8 cellular contexts compared by ENCODE assay signal in genomic region chr16:79769320-79770243, GRCh38.
DNase-seq lines count a peak whose midpoint lies in the region; ATAC-seq and FAIRE-seq lines count a peak whose summit lies in the region.

No MANE protein-coding gene starts in this region.

- H3K36me3 ChIP-seq in HAP-1 (replicated peaks) (no peaks in the 10 kb centered on the region), small intestine (ENCODE audit: control insufficient read depth in 2 of 2, insufficient read depth in 2 of 2, low read length in 2 of 2) (no peaks in the 10 kb centered on the region)

- peak overlapping the region; percentile 87 to 91 for H3K27ac ChIP-seq in small intestine (ENCODE audit: low read depth in 1 of 2, low read length in 1 of 2)

- DNase-seq in HAP-1 (ENCODE audit: low spot score in 2 of 2) (no peak), small intestine (peak; percentile 13), HT-29 (ENCODE audit: low spot score) (no peak)
- no peak for DNase-seq in activated T-helper 1 cell treated with anti-CD3 and anti-CD28 coated beads, Interleukin-12 subunit alpha, Interleukin-12 subunit beta, Interleukin-2, Interleukin-4 antibody, amounts not matched to agents 30 ng/mL and 10 ng/mL and 1 ng/mL, durations not matched to agents 14 hours and 24 hours and 36 hours (ENCODE audit: low spot score)

- H3K4me3 Mint-ChIP-seq in activated T-helper 1 cell treated with anti-CD3 and anti-CD28 coated beads, Interleukin-12 subunit alpha, Interleukin-12 subunit beta, Interleukin-2, Interleukin-4 antibody, amounts not matched to agents 30 ng/mL and 10 ng/mL and 1 ng/mL, durations not matched to agents 14 hours and 24 hours and 36 hours: peak overlapping the region; percentile 86

- FAIRE-seq in small intestine (lab: Jason Lieb, UNC): no peak

- in situ Hi-C loops in HAP-1 (cut with MboI; ENCODE audit: low sequenced_read_pairs): loop anchor here (25.0 kb wide), 1 partner anchor 318 kb away; no protein-coding TSS in a partner anchor

- no peaks in the 10 kb centered on the region for H3K27me3 Mint-ChIP-seq in activated T-helper 1 cell treated with anti-CD3 and anti-CD28 coated beads, Interleukin-12 subunit alpha, Interleukin-12 subunit beta, Interleukin-2, Interleukin-4 antibody, amounts not matched to agents 30 ng/mL and 10 ng/mL and 1 ng/mL, durations not matched to agents 14 hours and 24 hours and 36 hours (ENCODE audit: insufficient read depth)

- no peaks in the 10 kb centered on the region for H3K9me3 Mint-ChIP-seq in activated T-helper 1 cell treated with anti-CD3 and anti-CD28 coated beads, Interleukin-12 subunit alpha, Interleukin-12 subunit beta, Interleukin-2, Interleukin-4 antibody, amounts not matched to agents 30 ng/mL and 10 ng/mL and 1 ng/mL, durations not matched to agents 14 hours and 24 hours and 36 hours

- no peaks in the 10 kb centered on the region for H3K27me3 ChIP-seq in HAP-1 (ENCODE audit: low read depth)
- no peaks in the 10 kb centered on the region for H3K27me3 ChIP-seq in small intestine (ENCODE audit: control insufficient read depth in 2 of 2, insufficient read depth in 2 of 2, low read length in 2 of 2)

- H3K27ac Mint-ChIP-seq in activated T-helper 1 cell treated with anti-CD3 and anti-CD28 coated beads, Interleukin-12 subunit alpha, Interleukin-12 subunit beta, Interleukin-2, Interleukin-4 antibody, amounts not matched to agents 30 ng/mL and 10 ng/mL and 1 ng/mL, durations not matched to agents 14 hours and 24 hours and 36 hours: peak overlapping the region; percentile 84

- intact Hi-C loops in activated T-helper 1 cell treated with anti-CD3 and anti-CD28 coated beads, Interleukin-12 subunit alpha, Interleukin-12 subunit beta, Interleukin-2, Interleukin-4 antibody, amounts not matched to agents 30 ng/mL and 10 ng/mL and 1 ng/mL, durations not matched to agents 14 hours and 24 hours and 36 hours (cut with micrococcal nuclease): loop anchor here (1.0 to 10.0 kb wide), 6 partner anchors 74 to 1308 kb away; partner anchors contain the start of gene C16orf46

- no peak for ATAC-seq in HG02588 (IDR thresholded peaks at IDR 0.05; ENCODE audit: unreplicated experiment)
- no peak for ATAC-seq in HG03025 (IDR thresholded peaks at IDR 0.05; ENCODE audit: low FRiP score, unreplicated experiment)
- ATAC-seq in GM18868 (IDR thresholded peaks at IDR 0.05; ENCODE audit: unreplicated experiment): no peak

- 36 to 47% (median 42%) methylated on average over 10 of the region's 10 CpGs for WGBS in small intestine, 3 donors

- H3K4me1 Mint-ChIP-seq in activated T-helper 1 cell treated with anti-CD3 and anti-CD28 coated beads, Interleukin-12 subunit alpha, Interleukin-12 subunit beta, Interleukin-2, Interleukin-4 antibody, amounts not matched to agents 30 ng/mL and 10 ng/mL and 1 ng/mL, durations not matched to agents 14 hours and 24 hours and 36 hours (ENCODE audit: low read depth): peaks cover 36% of the 10 kb centered on the region

- H3K9me3 ChIP-seq in HAP-1 (no peaks in the 10 kb centered on the region), small intestine (ENCODE audit: control insufficient read depth, low read depth) (no peaks in the 10 kb centered on the region)

- H3K4me3 ChIP-seq in HAP-1: peak overlapping the region; percentile 53
- H3K4me3 ChIP-seq in iPS-11a (ENCODE audit: low read depth, low read length): peak overlapping the region; percentile 61
- peak overlapping the region; percentile 19 to 58 for H3K4me3 ChIP-seq in small intestine (ENCODE audit: low read depth in 1 of 2, low read length in 2 of 2)

- H3K36me3 Mint-ChIP-seq in activated T-helper 1 cell treated with anti-CD3 and anti-CD28 coated beads, Interleukin-12 subunit alpha, Interleukin-12 subunit beta, Interleukin-2, Interleukin-4 antibody, amounts not matched to agents 30 ng/mL and 10 ng/mL and 1 ng/mL, durations not matched to agents 14 hours and 24 hours and 36 hours (ENCODE audit: low read depth): no peaks in the 10 kb centered on the region

- H3K4me1 ChIP-seq in HAP-1: peaks cover 12% of the 10 kb centered on the region
- H3K4me1 ChIP-seq in small intestine (ENCODE audit: control insufficient read depth in 2 of 2, insufficient read depth in 1 of 2, low read depth in 1 of 2, low read length in 1 of 2): peaks cover 6 to 15% of the 10 kb centered on the region in 2 donors
